20 cellular contexts compared by ENCODE assay signal in genomic region chr17:39237586-39237985, GRCh38. TPM values are rescaled to one million over a fixed set of nuclear protein-coding genes. Genes with fewer than 3 reads are reported as not detected.
"Had no signal": no experiment of that assay in that cellular context is flagged by ENCODE, and none has a peak within 500 bp of the region (broad histone marks: within the 10 kb centered on the region; RNA-seq: fewer than 3 reads in every experiment).

No MANE protein-coding gene starts in this region.

- H3K36me3 Mint-ChIP-seq: activated naive CD8-positive, alpha-beta T cell; immature natural killer cell; natural killer cell treated with Interleukin-12 subunit alpha and Interleukin-12 subunit beta and Interleukin-15 and Interleukin-18, amount 100 ng/mL, for 72 hours; type B pancreatic cell had no signal

- DNase-seq: activated CD4-positive, alpha-beta T cell treated with anti-CD3 and anti-CD28 coated beads for 1 hour; activated CD8-positive, alpha-beta memory T cell treated with anti-CD3 and anti-CD28 coated beads for 24 hours; activated effector memory CD4-positive, alpha-beta T cell treated with anti-CD3 and anti-CD28 coated beads, Interleukin-2, amount 50 U/mL, for 16 hours; brain microvascular endothelial cell; glutamatergic neuron; immature natural killer cell; occipital lobe; stimulated activated CD4-positive, alpha-beta T cell treated with anti-CD3 and anti-CD28 coated beads, Interleukin-2, amount 100 ng/mL, for 24 hours; stimulated activated naive CD8-positive, alpha-beta T cell treated with anti-CD3 and anti-CD28 coated beads, Interleukin-15, Interleukin-2, amounts not matched to agents 100 U/mL and 50 U/mL, for 24 hours; T-helper 9 cell had no signal

- H3K4me3 Mint-ChIP-seq: natural killer cell treated with Interleukin-12 subunit alpha and Interleukin-12 subunit beta and Interleukin-15 and Interleukin-18, amount 100 ng/mL, for 72 hours; type B pancreatic cell had no signal

- H3K36me3 ChIP-seq: brain microvascular endothelial cell, esophagus muscularis mucosa, right lobe of liver, suprapubic skin had no signal

- H3K27ac ChIP-seq: brain microvascular endothelial cell, esophagus muscularis mucosa, psoas muscle, right lobe of liver had no signal

- H3K4me3 ChIP-seq: esophagus muscularis mucosa, psoas muscle, right lobe of liver, suprapubic skin had no signal

- H3K9me3 ChIP-seq: esophagus muscularis mucosa, psoas muscle, right lobe of liver, suprapubic skin had no signal

- H3K27ac Mint-ChIP-seq: type B pancreatic cell had no signal

- H3K27me3 Mint-ChIP-seq: activated naive CD8-positive, alpha-beta T cell; natural killer cell treated with Interleukin-12 subunit alpha and Interleukin-12 subunit beta and Interleukin-15 and Interleukin-18, amount 100 ng/mL, for 72 hours had no signal

- H3K27me3 ChIP-seq: brain microvascular endothelial cell, right lobe of liver had no signal

- H3K9me3 Mint-ChIP-seq: immature natural killer cell; natural killer cell treated with Interleukin-12 subunit alpha and Interleukin-12 subunit beta and Interleukin-15 and Interleukin-18, amount 100 ng/mL, for 72 hours; type B pancreatic cell had no signal

RNA-seq across cellular contexts. Expression of gene STAC2, which starts 11.8 kb away (rescaled TPM):
- total RNA-seq: dermis microvascular lymphatic vessel endothelial cell, lung microvascular endothelial cell, mononuclear cell, right lobe of liver had no signal
